8 cellular contexts compared by ENCODE assay signal in the genomic region with DNA sequence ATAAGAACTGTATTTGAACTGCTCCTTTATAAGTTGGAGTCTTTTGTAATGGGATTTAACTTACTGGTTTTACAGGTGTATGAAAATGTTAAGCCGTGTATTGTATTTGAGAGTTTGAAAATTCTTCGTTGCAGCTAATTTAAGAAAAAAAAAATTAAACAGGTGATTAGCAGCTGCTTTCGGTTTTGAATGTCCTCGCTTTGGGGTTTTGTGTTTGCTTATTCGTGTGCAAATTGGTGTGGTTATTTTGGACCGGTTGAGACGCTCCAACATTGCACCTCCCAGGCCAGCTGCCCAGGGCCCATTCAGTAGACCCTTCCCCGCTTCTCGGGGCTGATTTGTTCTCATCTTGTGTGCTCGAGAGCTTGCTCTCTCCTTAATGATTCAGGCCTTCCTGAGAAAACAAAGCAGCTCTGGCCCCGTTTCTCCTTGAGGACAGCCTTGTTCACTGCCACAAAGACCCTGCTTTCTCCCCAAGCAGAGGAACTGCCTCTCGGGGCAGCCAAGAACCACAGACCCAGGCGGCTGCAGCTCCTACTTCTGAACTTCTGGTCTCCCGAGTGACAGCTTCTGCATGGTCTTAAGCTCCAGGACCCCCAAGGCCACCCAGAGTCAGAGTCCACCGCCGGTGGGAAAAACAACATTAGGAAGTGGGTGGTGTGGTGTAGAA.
A peak's percentile ranks its signal among the peaks of the same experiment; 100 is the strongest.
DNase-seq lines count a peak whose midpoint lies in the region; ATAC-seq and TF ChIP-seq lines count a peak whose summit lies in the region.

No MANE protein-coding gene starts in this region.

- peaks cover 25% of the 10 kb centered on the region for H3K4me1 Mint-ChIP-seq in nephron

- H3K27ac ChIP-seq in cardiac muscle cell = peak overlapping the region; percentile 55
- H3K27ac ChIP-seq in ascending aorta = peak overlapping the region; percentile 77 to 79

- ATAC-seq in Right ventricle myocardium inferior (no peak), HG03135 (IDR thresholded peaks at IDR 0.05; ENCODE audit: unreplicated experiment) (peak; percentile 38)

- peak overlapping the region; percentile 96 to 97 (median 96) for H3K27ac Mint-ChIP-seq in nephron

- peaks cover 7% of the 10 kb centered on the region for H3K36me3 Mint-ChIP-seq in nephron (ENCODE audit: low read depth)

- H3K36me3 ChIP-seq in cardiac muscle cell (no peaks in the 10 kb centered on the region), ascending aorta (no peaks in the 10 kb centered on the region)

- peaks cover 8% of the 10 kb centered on the region for H3K27me3 Mint-ChIP-seq in nephron (ENCODE audit: low read depth)

- H3K4me1 ChIP-seq in cardiac muscle cell (ENCODE audit: low read depth) (peaks cover 29% of the 10 kb centered on the region), ascending aorta (peaks cover 0 to 9% of the 10 kb centered on the region in 2 donors)

- intact Hi-C loops in Right ventricle myocardium inferior (cut with DNase I) (loop anchor here (5.0 kb wide), 1 partner anchor 70 kb away; no protein-coding TSS in a partner anchor), ascending aorta (cut with DNase I) (loop anchor here (2.0 kb wide), 1 partner anchor 100 kb away; the partner anchor contains the start of gene MSI2)

- no peak overlapping the region for H3K4me3 ChIP-seq in cardiac muscle cell
- H3K4me3 ChIP-seq in ascending aorta = peak overlapping the region; percentile 34 to 46

- H3K27me3 ChIP-seq in cardiac muscle cell (no peaks in the 10 kb centered on the region), ascending aorta (no peaks in the 10 kb centered on the region)

- H3K9me3 Mint-ChIP-seq in nephron = no peaks in the 10 kb centered on the region

- DNase-seq in cardiac muscle cell (ENCODE audit: low read depth in 1 of 2, low spot score in 1 of 2) (no peak), Right ventricle myocardium inferior (ENCODE audit: missing footprints) (no peak), ascending aorta (ENCODE audit: low spot score in 2 of 2) (peak in 1 of 2 donors; percentile 60), HK-2 (ENCODE audit: unreplicated experiment) (no peak), NCI-H82 treated with DMSO at 0.1 percent for 48 hours (lab: John Stamatoyannopoulos, UW; ENCODE audit: unreplicated experiment) (no peak), NOMO-1 treated with dmso at 0.1 percent for 144 hours (lab: John Stamatoyannopoulos, UW; ENCODE audit: unreplicated experiment) (no peak)

- no peaks in the 10 kb centered on the region for H3K9me3 ChIP-seq in cardiac muscle cell (ENCODE audit: low read depth)
- H3K9me3 ChIP-seq in ascending aorta = no peaks in the 10 kb centered on the region

- no peak for TF ChIP-seq CTCF in cardiac muscle cell (IDR thresholded peaks at IDR 0.05; ENCODE audit: low read depth, low read length)
- no peak for TF ChIP-seq CTCF in ascending aorta (IDR thresholded peaks at IDR 0.05)
- TF ChIP-seq CTCF in nephron (IDR thresholded peaks at IDR 0.05; ENCODE audit: unreplicated experiment in 3 of 3) = no peak

- H3K4me3 Mint-ChIP-seq in nephron = no peak overlapping the region
